Comparison of ENCODE assay signal across 8 cellular contexts in genomic region chr2:12008425-12009061, GRCh38.
DNase-seq lines count a peak whose midpoint lies in the region; ATAC-seq and TF ChIP-seq lines count a peak whose summit lies in the region.

No MANE protein-coding gene starts in this region.

- H3K9me3 ChIP-seq in left ventricle myocardium inferior (replicated peaks) = no peaks in the 10 kb centered on the region
- no peaks in the 10 kb centered on the region for H3K9me3 ChIP-seq in HAP-1

- intact Hi-C loops in left ventricle myocardium inferior (cut with micrococcal nuclease) = no loop called here

- no peak for TF ChIP-seq CTCF in left ventricle myocardium inferior (IDR thresholded peaks at IDR 0.05; ENCODE audit: borderline replicate concordance)

- no peak overlapping the region for H3K4me3 Mint-ChIP-seq in stimulated activated naive CD8-positive, alpha-beta T cell treated with anti-CD3 and anti-CD28 coated beads, Interleukin-15, amount 100 ng/mL, for 72 hours

- H3K27me3 Mint-ChIP-seq in stimulated activated naive CD8-positive, alpha-beta T cell treated with anti-CD3 and anti-CD28 coated beads, Interleukin-15, amount 100 ng/mL, for 72 hours = peaks cover 72% of the 10 kb centered on the region

- no peaks in the 10 kb centered on the region for H3K9me3 Mint-ChIP-seq in stimulated activated naive CD8-positive, alpha-beta T cell treated with anti-CD3 and anti-CD28 coated beads, Interleukin-15, amount 100 ng/mL, for 72 hours

- no peak overlapping the region for H3K4me3 ChIP-seq in left ventricle myocardium inferior
- no peak overlapping the region for H3K4me3 ChIP-seq in HAP-1

- DNase-seq in stimulated activated naive CD8-positive, alpha-beta T cell treated with anti-CD3 and anti-CD28 coated beads, Interleukin-15, amount 100 ng/mL, for 72 hours = peak in 1 of 2 donors; percentile 26
- DNase-seq in stimulated activated naive CD8-positive, alpha-beta T cell treated with anti-CD3 and anti-CD28 coated beads, Interleukin-15, Interleukin-2, amounts not matched to agents 100 U/mL and 50 U/mL, for 24 hours = no peak
- DNase-seq in RPMI7951 (ENCODE audit: low read depth) (peak; percentile 76), left ventricle myocardium inferior (no peak), NCI-H774 (lab: John Stamatoyannopoulos, UW) (no peak), HAP-1 (ENCODE audit: low spot score in 2 of 2) (no peak), medulla oblongata (ENCODE audit: extremely low spot score) (no peak)

- peaks cover 40% of the 10 kb centered on the region for H3K4me1 Mint-ChIP-seq in stimulated activated naive CD8-positive, alpha-beta T cell treated with anti-CD3 and anti-CD28 coated beads, Interleukin-15, amount 100 ng/mL, for 72 hours

- no peaks in the 10 kb centered on the region for H3K27me3 ChIP-seq in left ventricle myocardium inferior (ENCODE audit: low read depth)
- H3K27me3 ChIP-seq in HAP-1 (ENCODE audit: low read depth) = no peaks in the 10 kb centered on the region

- H3K27ac Mint-ChIP-seq in stimulated activated naive CD8-positive, alpha-beta T cell treated with anti-CD3 and anti-CD28 coated beads, Interleukin-15, amount 100 ng/mL, for 72 hours = no peak overlapping the region

- peak; percentile 43 for ATAC-seq in stimulated activated naive CD8-positive, alpha-beta T cell treated with anti-CD3 and anti-CD28 coated beads, Interleukin-15, amount 100 ng/mL, for 72 hours
- ATAC-seq in stimulated activated naive CD8-positive, alpha-beta T cell treated with anti-CD3 and anti-CD28 coated beads, Interleukin-15, Interleukin-2, amounts not matched to agents 100 U/mL and 50 U/mL, for 24 hours = no peak
- ATAC-seq in HG03064 (IDR thresholded peaks at IDR 0.05; ENCODE audit: low read depth, unreplicated experiment) = peak; percentile 72

- H3K36me3 ChIP-seq in left ventricle myocardium inferior = no peaks in the 10 kb centered on the region
- H3K36me3 ChIP-seq in HAP-1 (replicated peaks) = no peaks in the 10 kb centered on the region

- no peak overlapping the region for H3K27ac ChIP-seq in left ventricle myocardium inferior (replicated peaks)

- H3K4me1 ChIP-seq in left ventricle myocardium inferior = peaks cover 6% of the 10 kb centered on the region
- peaks cover 20% of the 10 kb centered on the region for H3K4me1 ChIP-seq in HAP-1

- in situ Hi-C loops in HAP-1 (cut with MboI; ENCODE audit: low sequenced_read_pairs) = no loop called here
